7 cellular contexts compared by ENCODE assay signal in the genomic region with DNA sequence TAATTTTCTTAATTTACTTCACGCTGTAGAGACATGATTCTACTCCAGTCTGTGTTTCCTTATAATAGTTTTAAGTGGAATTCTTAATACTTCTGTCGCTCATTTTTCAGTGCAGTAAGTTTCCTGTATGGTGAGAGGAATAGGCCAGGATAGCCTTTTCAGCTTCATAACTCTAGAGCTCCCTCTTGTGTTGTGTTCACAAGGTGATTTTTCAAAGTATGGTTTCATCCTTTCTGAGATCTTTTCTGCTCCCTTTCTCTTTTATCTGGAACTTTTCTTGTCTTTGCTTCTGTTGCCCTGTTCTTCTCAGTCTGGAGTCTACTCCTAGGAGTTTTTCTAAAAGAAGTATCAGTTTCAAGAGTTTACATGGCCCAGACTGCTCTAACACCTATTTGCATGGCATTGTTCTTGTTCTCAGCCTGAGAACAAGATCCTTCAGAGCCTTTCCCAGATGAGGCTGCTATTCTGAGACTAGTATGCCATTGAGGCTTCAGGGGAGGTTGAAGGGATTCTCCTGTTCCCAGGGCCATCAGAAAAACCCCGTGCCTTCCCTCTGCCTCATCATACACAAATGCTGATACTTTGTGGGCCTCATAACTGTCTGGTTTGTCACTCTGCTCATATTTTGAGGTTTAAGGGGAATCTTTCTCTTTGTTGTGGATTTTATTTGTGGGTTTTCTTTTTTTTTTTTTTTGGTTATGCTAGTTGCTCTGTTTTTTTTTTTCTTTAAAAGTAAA. TPM values are rescaled to one million over a fixed set of nuclear protein-coding genes. Genes with fewer than 3 reads are reported as not detected.
DNase-seq lines count a peak whose midpoint lies in the region; ATAC-seq, FAIRE-seq and TF ChIP-seq lines count a peak whose summit lies in the region.

No MANE protein-coding gene starts in this region.

- DNase-seq in EL, result peak; percentile 85
- DNase-seq in NCI-H226, result peak; percentile 7
- no peak for DNase-seq in keratinocyte (ENCODE audit: low read depth, low spot score)
- no peak for DNase-seq in type B pancreatic cell (ENCODE audit: extremely low spot score, unreplicated experiment)

- ATAC-seq in GM21723 (IDR thresholded peaks at IDR 0.05; ENCODE audit: unreplicated experiment) (peak; percentile 75), GM19035 (IDR thresholded peaks at IDR 0.05; ENCODE audit: unreplicated experiment) (no peak)

- no peaks in the 10 kb centered on the region for H3K9me1 ChIP-seq in keratinocyte (ENCODE audit: control insufficient read depth, extremely low read depth, insufficient read depth, low read length)

- H3K9me3 Mint-ChIP-seq in brain (peaks cover 7 to 11% (median 10%) of the 10 kb centered on the region in 5 experiments), type B pancreatic cell (peaks cover 8% of the 10 kb centered on the region)

- no peaks in the 10 kb centered on the region for H3K27me3 ChIP-seq in keratinocyte (ENCODE audit: control insufficient read depth, extremely low read depth, insufficient read depth, low read length)

- peak; percentile 43 for FAIRE-seq in keratinocyte (lab: Jason Lieb, UNC)

- dilution Hi-C loops in keratinocyte (cut with MboI; ENCODE audit: extremely low pct_ligation_motif_present, low sequenced_read_pairs), result no loop called here

- H3K27ac Mint-ChIP-seq in brain, result peak overlapping the region in 3 of 5 experiments; percentile 23 to 72 (median 25)
- H3K27ac Mint-ChIP-seq in type B pancreatic cell, result no peak overlapping the region

- H3K27me3 Mint-ChIP-seq in brain (no peaks in the 10 kb centered on the region), type B pancreatic cell (no peaks in the 10 kb centered on the region)

- peaks cover 2% of the 10 kb centered on the region for H3K9me3 ChIP-seq in keratinocyte (ENCODE audit: control insufficient read depth, low read depth, low read length)

- H4K20me1 ChIP-seq in keratinocyte (ENCODE audit: control insufficient read depth, extremely low read depth, insufficient read depth, low read length), result no peaks in the 10 kb centered on the region

- peak overlapping the region; percentile 29 for H3K9ac ChIP-seq in keratinocyte (ENCODE audit: control insufficient read depth, extremely low read depth, insufficient read depth, low read length)

- no peak overlapping the region for H3K4me3 ChIP-seq in keratinocyte (ENCODE audit: control insufficient read depth in 2 of 3, extremely low read depth in 1 of 3, insufficient read depth in 2 of 3, low read depth in 1 of 3, low read length in 3 of 3)

- H3K4me1 Mint-ChIP-seq in brain, result peaks cover 11% of the 10 kb centered on the region
- peaks cover 6% of the 10 kb centered on the region for H3K4me1 Mint-ChIP-seq in type B pancreatic cell (ENCODE audit: unreplicated experiment)

- H3K79me2 ChIP-seq in keratinocyte (ENCODE audit: control insufficient read depth, insufficient read depth, low read length), result peaks cover 5% of the 10 kb centered on the region

- H3K4me3 Mint-ChIP-seq in brain, result no peak overlapping the region
- no peak overlapping the region for H3K4me3 Mint-ChIP-seq in type B pancreatic cell

- peak; percentile 77 to 85 for TF ChIP-seq CTCF in brain (conservative IDR thresholded peaks at IDR 0.05)
- TF ChIP-seq CTCF in keratinocyte (optimal IDR thresholded peaks at IDR 0.05 in 1 of 3, IDR thresholded peaks at IDR 0.05 in 1 of 3, conservative IDR thresholded peaks at IDR 0.05 in 1 of 3; ENCODE audit: extremely low read depth in 1 of 3, insufficient read depth in 2 of 3, low read length in 3 of 3), result peak in 2 of 3 experiments; percentile 63 to 70
- peak; percentile 81 for TF ChIP-seq CTCF in type B pancreatic cell (conservative IDR thresholded peaks at IDR 0.05)

- H3K4me1 ChIP-seq in keratinocyte (ENCODE audit: control insufficient read depth, extremely low read depth, insufficient read depth, low read length), result peaks cover 5% of the 10 kb centered on the region

- H3K36me3 ChIP-seq in keratinocyte (ENCODE audit: control insufficient read depth in 2 of 2, extremely low read depth in 1 of 2, insufficient read depth in 2 of 2, low read length in 2 of 2), result no peaks in the 10 kb centered on the region

- H3K27ac ChIP-seq in keratinocyte (ENCODE audit: control insufficient read depth, insufficient read depth, low read length), result peak overlapping the region; percentile 45

- peak overlapping the region; percentile 2 for H2AFZ ChIP-seq in keratinocyte (ENCODE audit: control insufficient read depth, low read length)

- H3K36me3 Mint-ChIP-seq in brain (peaks cover 27% of the 10 kb centered on the region), type B pancreatic cell (peaks cover 21% of the 10 kb centered on the region)

- peak overlapping the region; percentile 31 for H3K4me2 ChIP-seq in keratinocyte (ENCODE audit: control insufficient read depth, extremely low read depth, insufficient read depth, low read depth, low read length)

RNA-seq across cellular contexts. Expression of a gene that starts 21.8 kb away (rescaled TPM):
- polyA plus RNA-seq in brain (ENCODE audit: insufficient read depth, low read depth, low replicate concordance), result 44.3 TPM
- 129 to 233 TPM (median 214 TPM) in 3 replicates for polyA plus RNA-seq in keratinocyte
- 36.9 TPM for polyA plus RNA-seq in keratinocyte (2011; ENCODE audit: low read depth)
- 93.0 and 144 TPM in 2 replicates for polyA plus RNA-seq in keratinocyte (2011; cell fraction: cytosol; rRNA removed)
- 96.8 and 100 TPM in 2 replicates for polyA plus RNA-seq in keratinocyte (2011; cell fraction: nucleus; rRNA removed)
- 50.5 and 127 TPM in 2 replicates for polyA plus RNA-seq in keratinocyte (2012; ENCODE audit: low replicate concordance)
- polyA minus RNA-seq in keratinocyte, result 148 to 294 TPM (median 162 TPM) in 3 replicates
- polyA minus RNA-seq in keratinocyte (2011; cell fraction: cytosol; rRNA and poly(A)+ RNA removed), result 227 TPM
- 90.2 and 144 TPM in 2 replicates for polyA minus RNA-seq in keratinocyte (2011; cell fraction: nucleus; rRNA and poly(A)+ RNA removed)
- 88.9 and 105 TPM in 2 replicates for total RNA-seq in type B pancreatic cell (ENCODE audit: low replicate concordance)

RNA-seq across cellular contexts. Expression of a gene that starts 29.6 kb away (rescaled TPM):
- polyA plus RNA-seq in brain (ENCODE audit: insufficient read depth, low read depth, low replicate concordance), result 0.24 TPM
- polyA plus RNA-seq in keratinocyte, result 1.5 to 2.6 TPM (median 2.6 TPM) in 3 replicates
- polyA plus RNA-seq in keratinocyte (2011; ENCODE audit: low read depth), result not detected
- 1.2 and 1.4 TPM in 2 replicates for polyA plus RNA-seq in keratinocyte (2011; cell fraction: cytosol; rRNA removed)
- 2.1 TPM in 2 replicates for polyA plus RNA-seq in keratinocyte (2011; cell fraction: nucleus; rRNA removed)
- 0.10 and 1.9 TPM in 2 replicates for polyA plus RNA-seq in keratinocyte (2012; ENCODE audit: low replicate concordance)
- polyA minus RNA-seq in keratinocyte, result 2.8 to 2.9 TPM in 2 of 3 replicates, not detected in the other
- not detected for polyA minus RNA-seq in keratinocyte (2011; cell fraction: cytosol; rRNA and poly(A)+ RNA removed)
- polyA minus RNA-seq in keratinocyte (2011; cell fraction: nucleus; rRNA and poly(A)+ RNA removed), result 0.74 and 0.93 TPM in 2 replicates
- total RNA-seq in type B pancreatic cell (ENCODE audit: low replicate concordance), result 0.19 and 0.40 TPM in 2 replicates

Comparison
In these comparisons a context has a peak if more than half of its experiments do, and no peak if none do; other contexts are left out.
1. DNase-seq: peak in EL (single experiment) and NCI-H226 (single experiment); none in keratinocyte (single experiment) and type B pancreatic cell (single experiment).
2. Peak in every context shown above with its lines, with median percentiles within 50 percentile points of each other: CTCF ChIP-seq.